In the genomic region with DNA sequence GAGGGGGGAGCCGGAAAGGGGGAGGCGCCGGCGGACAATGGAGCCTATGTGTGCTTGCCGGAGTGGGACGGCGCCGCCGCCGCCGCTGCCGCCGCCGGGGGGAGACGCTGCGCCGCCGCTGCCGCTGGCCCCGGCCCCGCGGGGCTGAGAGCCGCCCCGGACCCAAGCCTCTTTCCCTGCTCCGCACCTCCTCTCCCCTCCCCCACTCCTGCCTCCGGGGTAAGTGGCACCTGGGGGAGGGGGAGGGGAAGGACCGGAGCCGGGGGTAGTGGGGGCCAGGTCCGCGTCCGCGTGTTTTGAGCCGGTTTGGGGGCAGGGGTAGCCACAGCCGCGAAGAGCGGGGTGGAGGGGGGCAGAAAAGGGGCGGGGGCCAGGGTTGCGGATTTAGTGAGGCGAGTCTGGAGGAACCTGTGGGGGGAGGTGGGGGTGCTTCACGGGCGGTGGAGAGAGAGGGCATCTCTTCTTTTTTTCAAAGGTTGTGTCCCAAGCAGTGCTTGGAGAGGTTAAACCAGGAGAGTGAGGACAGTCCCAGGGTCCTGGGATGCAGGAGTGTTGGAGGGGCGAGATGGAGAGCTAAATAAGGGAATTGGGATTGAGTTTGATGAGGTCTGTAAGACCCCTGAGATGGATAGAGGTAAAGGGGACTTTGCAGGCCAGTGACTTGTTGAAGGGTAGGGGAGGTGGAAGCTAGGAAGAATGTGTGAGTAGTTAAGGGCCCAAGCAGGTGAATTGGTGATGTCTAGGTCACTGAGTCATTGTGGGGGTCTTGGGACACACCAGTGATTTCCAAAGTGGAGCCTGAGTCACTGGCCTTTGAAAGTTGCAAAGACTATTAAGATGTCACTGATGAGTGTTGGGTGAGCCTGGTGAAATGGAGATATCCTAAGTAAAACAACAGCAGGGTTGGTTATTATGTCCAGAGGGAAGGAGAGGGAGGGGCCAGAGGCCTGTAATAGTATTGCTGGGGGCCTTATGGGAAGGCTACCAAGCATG, we compare ENCODE assay signal across 8 cellular contexts. TPM values are rescaled to one million over a fixed set of nuclear protein-coding genes. Genes with fewer than 3 reads are reported as not detected.
A peak's percentile ranks its signal among the peaks of the same experiment; 100 is the strongest.
DNase-seq lines count a peak whose midpoint lies in the region; ATAC-seq and TF ChIP-seq lines count a peak whose summit lies in the region.

No MANE protein-coding gene starts in this region.

- H3K27me3 Mint-ChIP-seq in neural crest cell (ENCODE audit: low read depth): no peaks in the 10 kb centered on the region

- H3K9me3 Mint-ChIP-seq in neural crest cell: no peaks in the 10 kb centered on the region

- peaks cover 0 to 11% of the 10 kb centered on the region in 2 experiments; a peak in 1 of 3 replicates for H3K36me3 ChIP-seq in HEK293 (ENCODE audit: control insufficient read depth in 2 of 2, insufficient read depth in 1 of 2, low read length in 2 of 2)

- DNase-seq in Caki2 (ENCODE audit: low read depth) (peak; percentile 61), SK-N-DZ (ENCODE audit: low spot score) (peak; percentile 52), epidermal melanocyte (ENCODE audit: insufficient read length, low spot score) (peak; percentile 83), neural crest cell (ENCODE audit: low read depth, low spot score) (no peak), NCI-H2196 treated with DMSO at 0.1 percent for 48 hours (lab: John Stamatoyannopoulos, UW; ENCODE audit: unreplicated experiment) (no peak)
- no peak for DNase-seq in effector CD4-positive, alpha-beta T cell

- peak overlapping the region; percentile 73 for H3K4me3 ChIP-seq in HEK293 (ENCODE audit: low read depth, low read length)

- H3K4me1 Mint-ChIP-seq in neural crest cell: peaks cover 43% of the 10 kb centered on the region

- in situ Hi-C loops in Caki2 (cut with HindIII; ENCODE audit: low pct_unique_long_range_greater_than_20kb, low sequenced_read_pairs): no loop called here

- H3K4me1 ChIP-seq in HEK293 (ENCODE audit: control insufficient read depth, insufficient read depth, low read length): no peaks in the 10 kb centered on the region

- no peak for ATAC-seq in HG03097 (IDR thresholded peaks at IDR 0.05; ENCODE audit: low FRiP score, unreplicated experiment)

- peaks cover 5% of the 10 kb centered on the region for H3K36me3 Mint-ChIP-seq in neural crest cell (ENCODE audit: low read depth)

- peak overlapping the region; percentile 91 for H3K4me3 Mint-ChIP-seq in neural crest cell

- TF ChIP-seq CTCF in HEK293 (tag by site-specific recombination; IDR thresholded peaks at IDR 0.05): no peak
- TF ChIP-seq CTCF in neural crest cell (conservative IDR thresholded peaks at IDR 0.05): no peak

- no peak overlapping the region; the same call in 1 of the 2 replicates for H3K27ac ChIP-seq in HEK293 (ENCODE audit: extremely low read depth, low read depth, low read length)

- POLR2A ChIA-PET in HEK293 (lab: Yijun Ruan, JAX): interaction anchor here (0.6 to 1.6 kb wide), 7 partner anchors 10 to 70 kb away, joined by 3 to 41 read pairs (median 4); partner anchors contain the start of genes ACP6 and BCL9

- H3K9me3 ChIP-seq in HEK293 (ENCODE audit: control insufficient read depth, insufficient read depth, low read depth, low read length): no peaks in the 10 kb centered on the region

- peak overlapping the region; percentile 44 for H3K27ac Mint-ChIP-seq in neural crest cell (ENCODE audit: unreplicated experiment)

- CTCF ChIA-PET in HEK293 (lab: Yijun Ruan, JAX): interaction anchor here (0.6 to 0.7 kb wide), 3 partner anchors 21 to 312 kb away, joined by 3 read pairs; no protein-coding TSS in a partner anchor

TF ChIP-seq in HEK293, 187 proteins besides CTCF, POLR2A, EP300 and RAD21 (continues in another document):
- TF ChIP-seq ZNF341 (tag by site-specific recombination; IDR thresholded peaks at IDR 0.05; ENCODE audit: low read depth): peak; percentile 28
- no peak for TF ChIP-seq ZNF19 (tag by site-specific recombination; IDR thresholded peaks at IDR 0.05; ENCODE audit: low read depth)
- TF ChIP-seq, protein P1, sequence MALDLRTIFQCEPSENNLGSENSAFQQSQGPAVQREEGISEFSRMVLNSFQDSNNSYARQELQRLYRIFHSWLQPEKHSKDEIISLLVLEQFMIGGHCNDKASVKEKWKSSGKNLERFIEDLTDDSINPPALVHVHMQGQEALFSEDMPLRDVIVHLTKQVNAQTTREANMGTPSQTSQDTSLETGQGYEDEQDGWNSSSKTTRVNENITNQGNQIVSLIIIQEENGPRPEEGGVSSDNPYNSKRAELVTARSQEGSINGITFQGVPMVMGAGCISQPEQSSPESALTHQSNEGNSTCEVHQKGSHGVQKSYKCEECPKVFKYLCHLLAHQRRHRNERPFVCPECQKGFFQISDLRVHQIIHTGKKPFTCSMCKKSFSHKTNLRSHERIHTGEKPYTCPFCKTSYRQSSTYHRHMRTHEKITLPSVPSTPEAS (tag by site-specific recombination; IDR thresholded peaks at IDR 0.05): no peak
- TF ChIP-seq ZNF398 (tag by site-specific recombination; IDR thresholded peaks at IDR 0.05): peak; percentile 21; the same call in 1 of the 2 replicates
- TF ChIP-seq ZBTB1 (tag by site-specific recombination; IDR thresholded peaks at IDR 0.05): no peak
- TF ChIP-seq ZNF529 (tag by site-specific recombination; IDR thresholded peaks at IDR 0.05; ENCODE audit: insufficient replicate concordance): no peak
- TF ChIP-seq PRDM4 (tag by site-specific recombination; IDR thresholded peaks at IDR 0.05): no peak
- peak; percentile 76 for TF ChIP-seq SCRT2 (tag by site-specific recombination; IDR thresholded peaks at IDR 0.05)
- TF ChIP-seq REST (tag by site-specific recombination; IDR thresholded peaks at IDR 0.05): no peak
- TF ChIP-seq ZBTB8A (tag by site-specific recombination; IDR thresholded peaks at IDR 0.05): no peak
- 0 out of 2 replicates have a peak, but pooled peaks have one; percentile 57 for TF ChIP-seq SCRT1 (tag by site-specific recombination; IDR thresholded peaks at IDR 0.05; ENCODE audit: borderline replicate concordance)

RNA-seq across cellular contexts. Expression of gene BCL9, which starts 59.1 kb away (rescaled TPM):
- 4.2 and 4.8 TPM in 2 replicates for total RNA-seq in Caki2 (2014; rRNA removed; shearing (Covaris generic); ENCODE audit: low replicate concordance)
- 10.5 and 10.8 TPM in 2 replicates for polyA plus RNA-seq in SK-N-DZ (2014; cell fraction: cytosol; rRNA removed)
- 6.8 and 16.2 TPM in 2 replicates for polyA plus RNA-seq in SK-N-DZ (2014; cell fraction: nucleus; rRNA removed)
- 58.4 and 58.8 TPM in 2 replicates for total RNA-seq in neural crest cell

Comparison
In these comparisons a context has a peak if more than half of its experiments do, and no peak if none do; other contexts are left out.
1. DNase-seq: peak in Caki2 (single experiment), SK-N-DZ (single experiment) and epidermal melanocyte (single experiment); none in neural crest cell (single experiment), NCI-H2196 treated with DMSO at 0.1 percent for 48 hours (single experiment) and effector CD4-positive, alpha-beta T cell (single experiment).
2. RNA of gene BCL9, which starts 59.1 kb away (total RNA-seq): 58.4 to 58.8 TPM in neural crest cell; 4.2 to 4.8 TPM in Caki2; every median in the first group is over 10 times any median in the second.